In genomic region chr12:122917508-122918227, GRCh38 we compare ENCODE assay signal across 10 cellular contexts. TPM values are rescaled to one million over a fixed set of nuclear protein-coding genes. Genes with fewer than 3 reads are reported as not detected.
A peak's percentile ranks its signal among the peaks of the same experiment; 100 is the strongest.
DNase-seq lines count a peak whose midpoint lies in the region; ATAC-seq and TF ChIP-seq lines count a peak whose summit lies in the region.
"Had no signal": no experiment of that assay in that cellular context is flagged by ENCODE, and none has a peak within 500 bp of the region (broad histone marks: within the 10 kb centered on the region; RNA-seq: fewer than 3 reads in every experiment).

No MANE protein-coding gene starts in this region.

- H3K36me3 ChIP-seq in ascending aorta: no peaks in the 10 kb centered on the region
- H3K36me3 ChIP-seq in gastrocnemius medialis: no peaks in the 10 kb centered on the region
- H3K36me3 ChIP-seq: WERI-Rb-1 had no signal

- no peak for TF ChIP-seq POLR2A in gastrocnemius medialis (IDR thresholded peaks at IDR 0.05)

- H3K4me1 ChIP-seq in ascending aorta (peaks cover 6% of the 10 kb centered on the region in 2 donors), gastrocnemius medialis (peaks cover 11 to 13% of the 10 kb centered on the region in 2 donors)

- intact Hi-C loops in ascending aorta (cut with DNase I) (no loop called here), left ventricle myocardium superior (cut with micrococcal nuclease) (no loop called here), gastrocnemius medialis (cut with DNase I; ENCODE audit: low total_unique reads) (no loop called here)

- peak overlapping the region; percentile 9 to 57 for H3K27ac ChIP-seq in ascending aorta
- H3K27ac ChIP-seq in gastrocnemius medialis: peak overlapping the region; percentile 5 to 55 (median 32)
- H3K27ac ChIP-seq: WERI-Rb-1 had no signal

- no peaks in the 10 kb centered on the region for H3K9me3 ChIP-seq in ascending aorta
- no peaks in the 10 kb centered on the region for H3K9me3 ChIP-seq in gastrocnemius medialis

- DNase-seq in GM04503 (ENCODE audit: low read depth): peak; percentile 55
- DNase-seq in ascending aorta (ENCODE audit: low spot score in 2 of 2): peak in 1 of 2 donors; percentile 68
- peak; percentile 71 for DNase-seq in left ventricle myocardium superior
- DNase-seq in gastrocnemius medialis: peak; percentile 29 to 43
- no peak for DNase-seq in activated T-cell treated with anti-CD3 and anti-CD28 coated beads, Interleukin-2, amount 50 U/mL, for 1 hour
- DNase-seq in NCI-H187 treated with DMSO at 0.1 percent for 48 hours (lab: John Stamatoyannopoulos, UW): no peak
- no peak for DNase-seq in SHP77 treated with DMSO at 0.1 percent for 48 hours (lab: John Stamatoyannopoulos, UW)
- no peak for DNase-seq in NCI-H510A (lab: John Stamatoyannopoulos, UW)
- DNase-seq: NCI-H1417 treated with DMSO at 0.1 percent for 48 hours, WERI-Rb-1 had no signal

- ATAC-seq in left ventricle myocardium superior (peak; percentile 92), gastrocnemius medialis (peak; percentile 86 to 94)

- H3K4me3 ChIP-seq in ascending aorta: peak overlapping the region in 1 of 2 donors; percentile 4
- no peak overlapping the region for H3K4me3 ChIP-seq in gastrocnemius medialis

- H3K27me3 ChIP-seq in ascending aorta: no peaks in the 10 kb centered on the region
- no peaks in the 10 kb centered on the region for H3K27me3 ChIP-seq in gastrocnemius medialis

- TF ChIP-seq CTCF in ascending aorta (IDR thresholded peaks at IDR 0.05): no peak
- no peak for TF ChIP-seq CTCF in gastrocnemius medialis (IDR thresholded peaks at IDR 0.05 in 4 of 5, conservative IDR thresholded peaks at IDR 0.05 in 1 of 5)

- in situ Hi-C loops in gastrocnemius medialis (cut with MboI; ENCODE audit: low sequenced_read_pairs in 4 of 4): no loop called here

RNA-seq across cellular contexts. Expression of gene VPS37B, which starts 21.7 kb away (rescaled TPM):
- total RNA-seq in ascending aorta (31.8 TPM), left ventricle myocardium superior (29.5 TPM), gastrocnemius medialis (1 to 10 TPM; 4.8 to 8.2 (median 7.6) TPM)

RNA-seq across cellular contexts. Expression of gene ABCB9, which starts 48.6 kb away (rescaled TPM):
- 19.6 TPM for total RNA-seq in ascending aorta
- 4.6 TPM for total RNA-seq in left ventricle myocardium superior
- 1 to 10 TPM in 2 of 4 donors, under 1 TPM in 2; 0.53 to 1.5 (median 0.99) TPM for total RNA-seq in gastrocnemius medialis

RNA-seq across cellular contexts. Expression of gene OGFOD2, which starts 57.4 kb away (rescaled TPM):
- 19.6 TPM for total RNA-seq in ascending aorta
- total RNA-seq in left ventricle myocardium superior: 15.4 TPM
- total RNA-seq in gastrocnemius medialis: 10 to 100 TPM in 1 of 4 donors, 1 to 10 TPM in 3; 3.2 to 11.7 (median 7.8) TPM

Comparison
In these comparisons a context has a peak if more than half of its experiments do, and no peak if none do; other contexts are left out.
1. DNase-seq: peak in GM04503 (single experiment), left ventricle myocardium superior (single experiment) and gastrocnemius medialis (2 of 2); none in activated T-cell treated with anti-CD3 and anti-CD28 coated beads, Interleukin-2, amount 50 U/mL, for 1 hour (single experiment), NCI-H187 treated with DMSO at 0.1 percent for 48 hours (single experiment), SHP77 treated with DMSO at 0.1 percent for 48 hours (single experiment) and NCI-H510A (single experiment).